Comparison of ENCODE assay signal across 9 cellular contexts in genomic region chr12:93699271-93700141, GRCh38. TPM values are rescaled to one million over a fixed set of nuclear protein-coding genes. Genes with fewer than 3 reads are reported as not detected.
DNase-seq lines count a peak whose midpoint lies in the region; ATAC-seq and TF ChIP-seq lines count a peak whose summit lies in the region.
"Had no signal": no experiment of that assay in that cellular context is flagged by ENCODE, and none has a peak within 500 bp of the region (broad histone marks: within the 10 kb centered on the region; RNA-seq: fewer than 3 reads in every experiment).

No MANE protein-coding gene starts in this region.

- no peak for TF ChIP-seq CTCF in RWPE2 (IDR thresholded peaks at IDR 0.05; ENCODE audit: poor library complexity, severe bottlenecking)
- no peak for TF ChIP-seq CTCF in ovary (IDR thresholded peaks at IDR 0.05)

- ATAC-seq in RWPE2 (ENCODE audit: low read depth): peak; percentile 75
- peak; percentile 19 for ATAC-seq in left ventricle myocardium superior
- ATAC-seq in activated T-cell treated with anti-CD3 and anti-CD28 coated beads, Interleukin-2, amount 50 U/mL, for 72 hours (replicated peaks in 1 of 2): no peak
- ATAC-seq in GM18498 (IDR thresholded peaks at IDR 0.05; ENCODE audit: unreplicated experiment): no peak

- H3K4me3 ChIP-seq in RWPE2 (ENCODE audit: severe bottlenecking) (no peak overlapping the region), ovary (no peak overlapping the region)

- TF ChIP-seq EP300 in ovary (IDR thresholded peaks at IDR 0.05): no peak

- H3K36me3 ChIP-seq in RWPE2 (ENCODE audit: low read depth): no peaks in the 10 kb centered on the region
- H3K36me3 ChIP-seq in ovary: no peaks in the 10 kb centered on the region

- 74 to 83% (median 82%) methylated on average over 9 of the region's 9 CpGs for WGBS in ovary, 3 donors

- no peaks in the 10 kb centered on the region for H3K27me3 Mint-ChIP-seq in activated T-cell treated with anti-CD3 and anti-CD28 coated beads, Interleukin-2, amount 50 U/mL, for 72 hours (ENCODE audit: low read depth)

- peaks cover 0 to 2% of the 10 kb centered on the region in 2 donors for H3K36me3 Mint-ChIP-seq in activated T-cell treated with anti-CD3 and anti-CD28 coated beads, Interleukin-2, amount 50 U/mL, for 72 hours (ENCODE audit: insufficient read depth in 2 of 2)

- intact Hi-C loops in left ventricle myocardium superior (cut with micrococcal nuclease) (no loop called here), ovary (cut with DNase I) (no loop called here)

- H3K27ac Mint-ChIP-seq in activated T-cell treated with anti-CD3 and anti-CD28 coated beads, Interleukin-2, amount 50 U/mL, for 72 hours: no peak overlapping the region

- peaks cover 54% of the 10 kb centered on the region for H3K4me1 Mint-ChIP-seq in activated T-cell treated with anti-CD3 and anti-CD28 coated beads, Interleukin-2, amount 50 U/mL, for 72 hours (ENCODE audit: low read depth)

- no peak for TF ChIP-seq POLR2A in ovary (IDR thresholded peaks at IDR 0.05)

- H3K4me1 ChIP-seq in RWPE2 (ENCODE audit: insufficient read depth, poor library complexity, severe bottlenecking): peaks cover 28% of the 10 kb centered on the region
- peaks cover 2% of the 10 kb centered on the region for H3K4me1 ChIP-seq in ovary (ENCODE audit: insufficient read depth)

- no peaks in the 10 kb centered on the region for H3K27me3 ChIP-seq in RWPE2 (ENCODE audit: insufficient read depth, poor library complexity, severe bottlenecking)
- no peaks in the 10 kb centered on the region for H3K27me3 ChIP-seq in ovary

- H3K9me3 Mint-ChIP-seq in activated T-cell treated with anti-CD3 and anti-CD28 coated beads, Interleukin-2, amount 50 U/mL, for 72 hours: no peaks in the 10 kb centered on the region

- H3K9me3 ChIP-seq in RWPE2 (ENCODE audit: severe bottlenecking) (no peaks in the 10 kb centered on the region), ovary (no peaks in the 10 kb centered on the region)

- H3K27ac ChIP-seq in RWPE2 (ENCODE audit: poor library complexity, severe bottlenecking): peak overlapping the region; percentile 53
- no peak overlapping the region for H3K27ac ChIP-seq in ovary

- peak; percentile 63 for DNase-seq in A172 (ENCODE audit: low spot score)
- peak; percentile 82 for DNase-seq in H4 (ENCODE audit: low spot score)
- DNase-seq in RWPE2 (ENCODE audit: low spot score): no peak
- no peak for DNase-seq in left ventricle myocardium superior
- no peak for DNase-seq in activated T-cell treated with anti-CD3 and anti-CD28 coated beads, Interleukin-2, amount 50 U/mL, for 72 hours
- DNase-seq in ovary: no peak
- DNase-seq in NCI-H1092 treated with DMSO at 0.1 percent for 48 hours (lab: John Stamatoyannopoulos, UW): no peak
- DNase-seq: activated CD4-positive, alpha-beta T cell treated with anti-CD3 and anti-CD28 coated beads for 4 hours had no signal

- peak overlapping the region in 1 of 2 donors; percentile 5 for H3K4me3 Mint-ChIP-seq in activated T-cell treated with anti-CD3 and anti-CD28 coated beads, Interleukin-2, amount 50 U/mL, for 72 hours

RNA-seq across cellular contexts. Expression of gene CRADD, which starts 22.3 kb away (rescaled TPM):
- 28.8 and 39.0 TPM in 2 replicates for total RNA-seq in A172 (2014; rRNA removed; shearing (Covaris generic))
- 20.7 and 23.8 TPM in 2 replicates for total RNA-seq in H4 (2014; rRNA removed; shearing (Covaris generic))
- 30.4 TPM for total RNA-seq in left ventricle myocardium superior
- 1 to 10 TPM; 8.6 to 9.1 TPM for total RNA-seq in activated T-cell treated with anti-CD3 and anti-CD28 coated beads, Interleukin-2, amount 50 U/mL, for 72 hours
- 10 to 100 TPM; 11.4 to 67.8 (median 16.9) TPM for total RNA-seq in ovary
- polyA plus RNA-seq in ovary: 10 to 100 TPM; 13.9 to 17.9 TPM

Comparison
In these comparisons a context has a peak if more than half of its experiments do, and no peak if none do; other contexts are left out.
1. DNase-seq: peak in A172 (single experiment) and H4 (single experiment); none in RWPE2 (single experiment), left ventricle myocardium superior (single experiment), activated T-cell treated with anti-CD3 and anti-CD28 coated beads, Interleukin-2, amount 50 U/mL, for 72 hours (0 of 2), ovary (0 of 5) and NCI-H1092 treated with DMSO at 0.1 percent for 48 hours (single experiment).
2. ATAC-seq: peak in RWPE2 (single experiment) and left ventricle myocardium superior (single experiment); none in activated T-cell treated with anti-CD3 and anti-CD28 coated beads, Interleukin-2, amount 50 U/mL, for 72 hours (0 of 2) and GM18498 (single experiment).